ENCODE assay signal across 9 cellular contexts in genomic region chr2:211611061-211611518, GRCh38.
A peak's percentile ranks its signal among the peaks of the same experiment; 100 is the strongest.
DNase-seq lines count a peak whose midpoint lies in the region; ATAC-seq and TF ChIP-seq lines count a peak whose summit lies in the region.
"Had no signal": no experiment of that assay in that cellular context is flagged by ENCODE, and none has a peak within 500 bp of the region (broad histone marks: within the 10 kb centered on the region; RNA-seq: fewer than 3 reads in every experiment).

No MANE protein-coding gene starts in this region.

- 0 out of 2 replicates have a peak overlapping the region, but pooled peaks have one; percentile 28 for H3K4me2 ChIP-seq in SK-N-SH

- peak overlapping the region; percentile 63; the same call in 1 of the 2 replicates for H2AFZ ChIP-seq in SK-N-SH (ENCODE audit: low read depth)

- no peaks in the 10 kb centered on the region for H3K9me2 ChIP-seq in SK-N-SH

- no peak for TF ChIP-seq RAD21 in SK-N-SH (IDR thresholded peaks at IDR 0.05; ENCODE audit: low read length)

- TF ChIP-seq POLR2A in tibial nerve (IDR thresholded peaks at IDR 0.05) = no peak

- 89% methylated on average over 6 of the region's 6 CpGs for WGBS in SK-N-SH (ENCODE audit: low lambda C conversion rate)
- WGBS in tibial nerve, 2 donors = 88% methylated on average over 6 of the region's 6 CpGs

- no peaks in the 10 kb centered on the region for H3F3A ChIP-seq in SK-N-SH (replicated peaks; ENCODE audit: insufficient read depth)

- H4K20me1 ChIP-seq in SK-N-SH (ENCODE audit: insufficient read depth) = no peaks in the 10 kb centered on the region

- H3K79me2 ChIP-seq in SK-N-SH (ENCODE audit: insufficient read depth) = no peaks in the 10 kb centered on the region

- TF ChIP-seq CTCF in SK-N-SH (IDR thresholded peaks at IDR 0.05) = no peak
- no peak for TF ChIP-seq CTCF in tibial nerve (IDR thresholded peaks at IDR 0.05)
- no peak for TF ChIP-seq CTCF in foreskin keratinocyte (conservative IDR thresholded peaks at IDR 0.05)

- no peak for DNase-seq in SK-N-SH
- peak; percentile 28 for DNase-seq in SKM-1 (lab: John Stamatoyannopoulos, UW; ENCODE audit: unreplicated experiment)
- peak; percentile 1 for DNase-seq in myocyte (ENCODE audit: low read depth)
- DNase-seq in cerebellar nuclear complex (lab: John Stamatoyannopoulos, UW) = no peak
- no peak for DNase-seq in tibial nerve (ENCODE audit: low spot score in 2 of 2)
- DNase-seq in foreskin keratinocyte = no peak
- DNase-seq: IMR-90 had no signal

- H3K36me3 ChIP-seq in SK-N-SH (replicated peaks in 1 of 2; ENCODE audit: control insufficient read depth in 1 of 2, insufficient read depth in 2 of 2, low read length in 1 of 2) (no peaks in the 10 kb centered on the region), tibial nerve (no peaks in the 10 kb centered on the region)

- no peak overlapping the region for H3K27ac ChIP-seq in SK-N-SH (ENCODE audit: low read depth in 2 of 2, low read length in 1 of 2)
- H3K27ac ChIP-seq in tibial nerve = no peak overlapping the region
- no peak overlapping the region for H3K27ac ChIP-seq in foreskin keratinocyte

- TF ChIP-seq EP300 in SK-N-SH (IDR thresholded peaks at IDR 0.05; ENCODE audit: borderline replicate concordance in 1 of 2, low read depth in 1 of 2, low read length in 1 of 2) (no peak), tibial nerve (IDR thresholded peaks at IDR 0.05) (no peak)

- POLR2A ChIA-PET in SK-N-SH (lab: Yijun Ruan, JAX) = no interaction called here

- H3K4me1 ChIP-seq in SK-N-SH (ENCODE audit: control insufficient read depth in 1 of 2, insufficient read depth in 2 of 2, low read depth in 1 of 2, low read length in 1 of 2) (no peaks in the 10 kb centered on the region; a peak in 1 of 4 replicates), tibial nerve (no peaks in the 10 kb centered on the region), foreskin keratinocyte (no peaks in the 10 kb centered on the region)

- H3K27me3 ChIP-seq in SK-N-SH (ENCODE audit: insufficient read depth) (no peaks in the 10 kb centered on the region), tibial nerve (no peaks in the 10 kb centered on the region), foreskin keratinocyte (no peaks in the 10 kb centered on the region)

- CTCF ChIA-PET in SK-N-SH (lab: Yijun Ruan, JAX) = interaction anchor here (1.1 kb wide), 1 partner anchor 8 kb away, joined by 3 read pairs; no protein-coding TSS in a partner anchor

- no peak overlapping the region for H3K4me3 ChIP-seq in SK-N-SH (ENCODE audit: low read depth in 2 of 2, low read length in 1 of 2)
- H3K4me3 ChIP-seq in tibial nerve = no peak overlapping the region

- ATAC-seq in SK-N-SH treated with all-trans-retinoic acid at 6 μM for 48 hours (no peak), HG03457 (IDR thresholded peaks at IDR 0.05; ENCODE audit: unreplicated experiment) (peak; percentile 95), foreskin keratinocyte (no peak)

- H3K9me3 ChIP-seq in SK-N-SH (no peaks in the 10 kb centered on the region), tibial nerve (no peaks in the 10 kb centered on the region)

- no peak overlapping the region for H3K9ac ChIP-seq in SK-N-SH

TF ChIP-seq in SK-N-SH, 30 proteins besides CTCF, POLR2A, EP300 and RAD21:
- TF ChIP-seq TAF1 (IDR thresholded peaks at IDR 0.05; ENCODE audit: borderline replicate concordance, low read depth, low read length) (no peak), MAX (IDR thresholded peaks at IDR 0.05; ENCODE audit: low read depth) (no peak), FOXM1 (IDR thresholded peaks at IDR 0.05; ENCODE audit: low read depth) (no peak), SMC3 (IDR thresholded peaks at IDR 0.05; ENCODE audit: low read depth, low read length) (no peak)

TF ChIP-seq in SK-N-SH treated with all-trans-retinoic acid at 6 μM for 48 hours, 23 proteins besides CTCF, POLR2A, EP300 and RAD21:
- TF ChIP-seq, protein P1, sequence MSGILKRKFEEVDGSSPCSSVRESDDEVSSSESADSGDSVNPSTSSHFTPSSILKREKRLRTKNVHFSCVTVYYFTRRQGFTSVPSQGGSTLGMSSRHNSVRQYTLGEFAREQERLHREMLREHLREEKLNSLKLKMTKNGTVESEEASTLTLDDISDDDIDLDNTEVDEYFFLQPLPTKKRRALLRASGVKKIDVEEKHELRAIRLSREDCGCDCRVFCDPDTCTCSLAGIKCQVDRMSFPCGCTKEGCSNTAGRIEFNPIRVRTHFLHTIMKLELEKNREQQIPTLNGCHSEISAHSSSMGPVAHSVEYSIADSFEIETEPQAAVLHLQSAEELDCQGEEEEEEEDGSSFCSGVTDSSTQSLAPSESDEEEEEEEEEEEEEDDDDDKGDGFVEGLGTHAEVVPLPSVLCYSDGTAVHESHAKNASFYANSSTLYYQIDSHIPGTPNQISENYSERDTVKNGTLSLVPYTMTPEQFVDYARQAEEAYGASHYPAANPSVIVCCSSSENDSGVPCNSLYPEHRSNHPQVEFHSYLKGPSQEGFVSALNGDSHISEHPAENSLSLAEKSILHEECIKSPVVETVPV (CRISPR knock-in tag; IDR thresholded peaks at IDR 0.05) = no peak
- TF ChIP-seq, protein P2, sequence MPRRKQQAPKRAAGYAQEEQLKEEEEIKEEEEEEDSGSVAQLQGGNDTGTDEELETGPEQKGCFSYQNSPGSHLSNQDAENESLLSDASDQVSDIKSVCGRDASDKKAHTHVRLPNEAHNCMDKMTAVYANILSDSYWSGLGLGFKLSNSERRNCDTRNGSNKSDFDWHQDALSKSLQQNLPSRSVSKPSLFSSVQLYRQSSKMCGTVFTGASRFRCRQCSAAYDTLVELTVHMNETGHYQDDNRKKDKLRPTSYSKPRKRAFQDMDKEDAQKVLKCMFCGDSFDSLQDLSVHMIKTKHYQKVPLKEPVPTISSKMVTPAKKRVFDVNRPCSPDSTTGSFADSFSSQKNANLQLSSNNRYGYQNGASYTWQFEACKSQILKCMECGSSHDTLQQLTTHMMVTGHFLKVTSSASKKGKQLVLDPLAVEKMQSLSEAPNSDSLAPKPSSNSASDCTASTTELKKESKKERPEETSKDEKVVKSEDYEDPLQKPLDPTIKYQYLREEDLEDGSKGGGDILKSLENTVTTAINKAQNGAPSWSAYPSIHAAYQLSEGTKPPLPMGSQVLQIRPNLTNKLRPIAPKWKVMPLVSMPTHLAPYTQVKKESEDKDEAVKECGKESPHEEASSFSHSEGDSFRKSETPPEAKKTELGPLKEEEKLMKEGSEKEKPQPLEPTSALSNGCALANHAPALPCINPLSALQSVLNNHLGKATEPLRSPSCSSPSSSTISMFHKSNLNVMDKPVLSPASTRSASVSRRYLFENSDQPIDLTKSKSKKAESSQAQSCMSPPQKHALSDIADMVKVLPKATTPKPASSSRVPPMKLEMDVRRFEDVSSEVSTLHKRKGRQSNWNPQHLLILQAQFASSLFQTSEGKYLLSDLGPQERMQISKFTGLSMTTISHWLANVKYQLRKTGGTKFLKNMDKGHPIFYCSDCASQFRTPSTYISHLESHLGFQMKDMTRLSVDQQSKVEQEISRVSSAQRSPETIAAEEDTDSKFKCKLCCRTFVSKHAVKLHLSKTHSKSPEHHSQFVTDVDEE (CRISPR knock-in tag; IDR thresholded peaks at IDR 0.05) = no peak
- TF ChIP-seq GLIS3 (CRISPR knock-in tag; IDR thresholded peaks at IDR 0.05) = no peak
- TF ChIP-seq POU6F1 (CRISPR knock-in tag; IDR thresholded peaks at IDR 0.05; ENCODE audit: borderline replicate concordance, low read depth) = no peak
- TF ChIP-seq PPARA (CRISPR knock-in tag; IDR thresholded peaks at IDR 0.05; ENCODE audit: borderline replicate concordance) = no peak
- TF ChIP-seq BACH2 (CRISPR knock-in tag; IDR thresholded peaks at IDR 0.05; ENCODE audit: borderline replicate concordance) = no peak
- no peak for TF ChIP-seq ZNF70 (CRISPR knock-in tag; IDR thresholded peaks at IDR 0.05)
- TF ChIP-seq TOX (CRISPR knock-in tag; IDR thresholded peaks at IDR 0.05; ENCODE audit: borderline replicate concordance) = no peak
- TF ChIP-seq RARB (CRISPR knock-in tag; IDR thresholded peaks at IDR 0.05) = no peak
- TF ChIP-seq SNAI2 (CRISPR knock-in tag; IDR thresholded peaks at IDR 0.05) = no peak
- TF ChIP-seq ARNTL (CRISPR knock-in tag; IDR thresholded peaks at IDR 0.05; ENCODE audit: borderline replicate concordance, low read depth) = no peak

Comparison
In these comparisons a context has a peak if more than half of its experiments do, and no peak if none do; other contexts are left out.
1. DNase-seq: peak in SKM-1 (single experiment) and myocyte (single experiment); none in SK-N-SH (single experiment), cerebellar nuclear complex (0 of 2), tibial nerve (0 of 2) and foreskin keratinocyte (0 of 2).